Comparison of ENCODE assay signal across 8 cellular contexts in genomic region chr20:57514273-57514751, GRCh38. TPM values are rescaled to one million over a fixed set of nuclear protein-coding genes. Genes with fewer than 3 reads are reported as not detected.
DNase-seq lines count a peak whose midpoint lies in the region; ATAC-seq, FAIRE-seq and TF ChIP-seq lines count a peak whose summit lies in the region.

No MANE protein-coding gene starts in this region.

- CTCF ChIA-PET in K562 (lab: Yijun Ruan, JAX; ENCODE audit: low intra/inter-chr PET ratio): interaction anchor here (1.1 to 5.2 kb wide), 5 partner anchors 12 to 126 kb away, joined by 3 to 82 read pairs (median 4); no protein-coding TSS in a partner anchor

- H3K9me3 ChIP-seq in K562 (replicated peaks; ENCODE audit: control insufficient read depth, insufficient read depth, low read depth, low read length) (no peaks in the 10 kb centered on the region), skeletal muscle tissue (ENCODE audit: control insufficient read depth in 3 of 3, low read length in 3 of 3) (no peaks in the 10 kb centered on the region)

- no TSS peak for BruUV-seq in K562 (replicated peaks; lab: Mats Ljungman, UMichigan)

- DNase-seq in AG10803 (ENCODE audit: low read depth) (peak; percentile 71), GM13977 (ENCODE audit: low spot score) (peak; percentile 61), NCI-H82 treated with DMSO at 0.1 percent for 48 hours (lab: John Stamatoyannopoulos, UW; ENCODE audit: unreplicated experiment) (peak; percentile 25), K562 (ENCODE audit: extremely low read depth in 1 of 4, low spot score in 3 of 4) (peak; percentile 41 to 63 (median 42)), hippocampal formation (lab: John Stamatoyannopoulos, UW) (peak; percentile 63 to 71), posterior vena cava (ENCODE audit: low spot score) (no peak)

- TF ChIP-seq CTCF in AG10803 (conservative IDR thresholded peaks at IDR 0.05; ENCODE audit: low read length) (peak; percentile 85), GM13977 (IDR thresholded peaks at IDR 0.05; ENCODE audit: extremely low read depth, insufficient read depth, missing control alignments) (peak; percentile 70), K562 (IDR thresholded peaks at IDR 0.05 in 2 of 3, conservative IDR thresholded peaks at IDR 0.05 in 1 of 3; ENCODE audit: insufficient read depth in 2 of 3, low read depth in 1 of 3, low read length in 3 of 3) (peak; percentile 61 to 71 (median 64))

- H4K20me1 ChIP-seq in K562 (replicated peaks; ENCODE audit: control insufficient read depth, insufficient read depth, low read length): no peaks in the 10 kb centered on the region; the same call in 1 of the 2 replicates

- in situ Hi-C loops in GM13977 (cut with MboI; ENCODE audit: low pct_unique_long_range_greater_than_20kb, low sequenced_read_pairs, unreplicated experiment): loop anchor here (5.0 kb wide), 1 partner anchor 78 kb away; no protein-coding TSS in a partner anchor
- in situ Hi-C loops in K562 (cut with MboI): no loop called here

- H3K27me3 ChIP-seq in K562 (ENCODE audit: control insufficient read depth in 2 of 2, insufficient read depth in 2 of 2, low read length in 2 of 2) (no peaks in the 10 kb centered on the region), skeletal muscle tissue (ENCODE audit: control insufficient read depth in 3 of 3, insufficient read depth in 3 of 3, low read length in 3 of 3) (peaks cover 0 to 4% (median 0%) of the 10 kb centered on the region in 3 donors)

- no peak for TF ChIP-seq POLR2A in K562 (conservative IDR thresholded peaks at IDR 0.05)

- H3K79me2 ChIP-seq in K562 (ENCODE audit: control insufficient read depth, insufficient read depth, low read length): peaks cover 3% of the 10 kb centered on the region; the same call in 2 of the 3 replicates

- H3K4me1 ChIP-seq in K562 (replicated peaks in 1 of 2; ENCODE audit: control insufficient read depth in 2 of 2, insufficient read depth in 2 of 2, low read length in 2 of 2) (no peaks in the 10 kb centered on the region), skeletal muscle tissue (ENCODE audit: control insufficient read depth in 3 of 3, insufficient read depth in 3 of 3, low read length in 3 of 3) (peaks cover 2 to 4% (median 3%) of the 10 kb centered on the region in 3 donors)

- TF ChIP-seq EP300 in K562 (IDR thresholded peaks at IDR 0.05; ENCODE audit: low read length): no peak

- H3K9me1 ChIP-seq in K562 (ENCODE audit: control insufficient read depth, insufficient read depth, low read length): no peaks in the 10 kb centered on the region

- intact Hi-C loops in K562 (cut with micrococcal nuclease): loop anchor here (1.0 kb wide), 1 partner anchor 80 kb away; no protein-coding TSS in a partner anchor
- intact Hi-C loops in posterior vena cava (cut with DNase I): loop anchor here (2.0 to 5.0 kb wide), 2 partner anchors 78 to 698 kb away; no protein-coding TSS in a partner anchor

- FAIRE-seq in K562 (lab: Jason Lieb, UNC): peak; percentile 84

- H3K4me3 ChIP-seq in AG10803 (ENCODE audit: low read length): no peak overlapping the region
- H3K4me3 ChIP-seq in K562: no peak overlapping the region
- H3K4me3 ChIP-seq in skeletal muscle tissue (ENCODE audit: low read length in 3 of 3): no peak overlapping the region

- peak; percentile 43 to 64 for TF ChIP-seq RAD21 in K562 (CRISPR knock-in tag; conservative IDR thresholded peaks at IDR 0.05 in 1 of 2, IDR thresholded peaks at IDR 0.05 in 1 of 2)

- no peak overlapping the region for H3K4me2 ChIP-seq in K562 (ENCODE audit: insufficient read depth, low read length)

- POLR2A ChIA-PET in K562 (lab: Yijun Ruan, JAX): no interaction called here

- no peak overlapping the region for H3K9ac ChIP-seq in K562 (ENCODE audit: insufficient read depth in 1 of 2, low read depth in 2 of 2, low read length in 2 of 2)
- peak overlapping the region in 2 of 3 donors; percentile 10 to 45 for H3K9ac ChIP-seq in skeletal muscle tissue (ENCODE audit: low read depth in 1 of 3, low read length in 3 of 3)

- H2AFZ ChIP-seq in K562 (ENCODE audit: low read depth, low read length): no peak overlapping the region

- H3K36me3 ChIP-seq in K562 (ENCODE audit: control insufficient read depth, insufficient read depth, low read length) (peaks cover 96% of the 10 kb centered on the region), skeletal muscle tissue (ENCODE audit: control insufficient read depth in 3 of 3, insufficient read depth in 3 of 3, low read length in 3 of 3) (no peaks in the 10 kb centered on the region)

- no peak overlapping the region for H3K27ac ChIP-seq in K562 (ENCODE audit: extremely low read depth, low read depth, low read length)
- no peak overlapping the region for H3K27ac ChIP-seq in skeletal muscle tissue (ENCODE audit: low read depth, low read length)

- ATAC-seq in K562 (peak; percentile 65), GM21723 (IDR thresholded peaks at IDR 0.05; ENCODE audit: unreplicated experiment) (no peak)

- whole genome bisulfite sequencing in K562 (ENCODE audit: insufficient coverage, low coverage, missing lambda C conversion rate): 79% methylated on average over 16 of the region's 17 CpGs

TF ChIP-seq in K562, 482 proteins besides CTCF, POLR2A, EP300 and RAD21 (continues in another document):
- TF ChIP-seq DNMT1 (IDR thresholded peaks at IDR 0.05): no peak
- no peak for TF ChIP-seq SLC30A9 (CRISPR knock-in tag; IDR thresholded peaks at IDR 0.05)
- no peak for TF ChIP-seq MED1 (CRISPR knock-in tag; IDR thresholded peaks at IDR 0.05; ENCODE audit: borderline replicate concordance)
- no peak for TF ChIP-seq NR0B1 (IDR thresholded peaks at IDR 0.05; ENCODE audit: partially characterized antibody)

RNA-seq across cellular contexts. Expression of gene CTCFL, which starts 10.6 kb away (rescaled TPM):
- total RNA-seq in K562 (2011; cell fraction: chromatin; rRNA removed; ENCODE audit: low replicate concordance): 102 and 125 TPM in 2 replicates
- total RNA-seq in K562 (2011; cell fraction: nucleolus; rRNA removed): 77.5 and 83.4 TPM in 2 replicates
- 85.3 and 118 TPM in 2 replicates for total RNA-seq in K562 (2011; cell fraction: nucleoplasm; rRNA removed)
- total RNA-seq in K562 (2014; rRNA removed): 120 and 126 TPM in 2 replicates
- total RNA-seq in K562 (2014; rRNA removed; fragmentation: Illumina TruSeq; extraction: Trizol): 111 and 112 TPM in 2 replicates
- total RNA-seq in K562 (2015; rRNA removed; fragmentation: Illumina TruSeq; extraction: Trizol): 80.9 and 89.1 TPM in 2 replicates
- 122 and 124 TPM in 2 replicates for total RNA-seq in K562 (2021)
- polyA plus RNA-seq in K562 (2011; rRNA removed): 188 and 206 TPM in 2 replicates
- 125 and 152 TPM in 2 replicates for polyA plus RNA-seq in K562 (2011; cell fraction: cytosol; rRNA removed)
- 92.0 and 115 TPM in 2 replicates for polyA plus RNA-seq in K562 (2011; cell fraction: nucleus; rRNA removed)
- 72.2 and 120 TPM in 2 replicates for polyA plus RNA-seq in K562 (2012)
- polyA plus RNA-seq in K562 (2014; fragmentation: Illumina TruSeq; extraction: Trizol): 137 and 177 TPM in 2 replicates
- polyA plus RNA-seq in K562 (2014; fragmentation: Nextera tagmentation; extraction: Ambion mirVana): 10 to 100 TPM; 42.4 to 62.7 TPM
- 100 and 122 TPM in 2 replicates for polyA plus RNA-seq in K562 (2014; rRNA removed)
- 265 and 279 TPM in 2 replicates for polyA minus RNA-seq in K562 (2011; rRNA and poly(A)+ RNA removed)
- 117 and 124 TPM in 2 replicates for polyA minus RNA-seq in K562 (2011; cell fraction: cytosol; rRNA and poly(A)+ RNA removed)
- 39.4 and 86.3 TPM in 2 replicates for polyA minus RNA-seq in K562 (2011; cell fraction: nucleus; rRNA and poly(A)+ RNA removed)
- not detected for total RNA-seq in skeletal muscle tissue
- not detected for total RNA-seq in posterior vena cava

RNA-seq across cellular contexts. Expression of gene PCK1, which starts 46.6 kb away (rescaled TPM):
- 0.70 and 2.3 TPM in 2 replicates for total RNA-seq in K562 (2011; cell fraction: chromatin; rRNA removed; ENCODE audit: low replicate concordance)
- 0.92 and 1.3 TPM in 2 replicates for total RNA-seq in K562 (2011; cell fraction: nucleolus; rRNA removed)
- total RNA-seq in K562 (2011; cell fraction: nucleoplasm; rRNA removed): 0.38 and 1.2 TPM in 2 replicates
- total RNA-seq in K562 (2014; rRNA removed) (0.05 and 0.16 TPM in 2 replicates), K562 (2014; rRNA removed; fragmentation: Illumina TruSeq; extraction: Trizol) (0.13 and 0.18 TPM in 2 replicates), K562 (2015; rRNA removed; fragmentation: Illumina TruSeq; extraction: Trizol) (0.29 and 0.30 TPM in 2 replicates), K562 (2021) (0.54 and 0.73 TPM in 2 replicates), skeletal muscle tissue (8.4 TPM), posterior vena cava (under 1 TPM; 0.57 to 0.93 TPM)
- polyA plus RNA-seq in K562 (2011; rRNA removed) (0.09 and 0.15 TPM in 2 replicates), K562 (2014; fragmentation: Illumina TruSeq; extraction: Trizol) (0.12 and 0.14 TPM in 2 replicates), K562 (2014; fragmentation: Nextera tagmentation; extraction: Ambion mirVana) (under 1 TPM; 0.10 to 0.15 TPM), K562 (2014; rRNA removed) (0.12 and 0.46 TPM in 2 replicates)
- 0.04 and 0.48 TPM in 2 replicates for polyA plus RNA-seq in K562 (2011; cell fraction: cytosol; rRNA removed)
- 0.90 and 1.5 TPM in 2 replicates for polyA plus RNA-seq in K562 (2011; cell fraction: nucleus; rRNA removed)
- polyA plus RNA-seq in K562 (2012): 0.14 and 0.21 TPM in 2 replicates
- 0.72 and 1.2 TPM in 2 replicates for polyA minus RNA-seq in K562 (2011; rRNA and poly(A)+ RNA removed)
- 1.2 TPM in 1 of 2 replicates, not detected in the other for polyA minus RNA-seq in K562 (2011; cell fraction: cytosol; rRNA and poly(A)+ RNA removed)
- polyA minus RNA-seq in K562 (2011; cell fraction: nucleus; rRNA and poly(A)+ RNA removed): 0.67 and 1.1 TPM in 2 replicates

Comparison
In these comparisons a context has a peak if more than half of its experiments do, and no peak if none do; other contexts are left out.
1. H3K9ac ChIP-seq: peak in skeletal muscle tissue (2 of 3); none in K562 (0 of 2).
2. RNA of gene CTCFL, which starts 10.6 kb away (total RNA-seq): 77.5 to 126 TPM in K562; not detected in skeletal muscle tissue (single experiment) and not detected in posterior vena cava; every median in the first group is over 10 times any median in the second.
3. Peak in every context shown above with its lines, with median percentiles within 50 percentile points of each other: CTCF ChIP-seq.